In the genomic region with DNA sequence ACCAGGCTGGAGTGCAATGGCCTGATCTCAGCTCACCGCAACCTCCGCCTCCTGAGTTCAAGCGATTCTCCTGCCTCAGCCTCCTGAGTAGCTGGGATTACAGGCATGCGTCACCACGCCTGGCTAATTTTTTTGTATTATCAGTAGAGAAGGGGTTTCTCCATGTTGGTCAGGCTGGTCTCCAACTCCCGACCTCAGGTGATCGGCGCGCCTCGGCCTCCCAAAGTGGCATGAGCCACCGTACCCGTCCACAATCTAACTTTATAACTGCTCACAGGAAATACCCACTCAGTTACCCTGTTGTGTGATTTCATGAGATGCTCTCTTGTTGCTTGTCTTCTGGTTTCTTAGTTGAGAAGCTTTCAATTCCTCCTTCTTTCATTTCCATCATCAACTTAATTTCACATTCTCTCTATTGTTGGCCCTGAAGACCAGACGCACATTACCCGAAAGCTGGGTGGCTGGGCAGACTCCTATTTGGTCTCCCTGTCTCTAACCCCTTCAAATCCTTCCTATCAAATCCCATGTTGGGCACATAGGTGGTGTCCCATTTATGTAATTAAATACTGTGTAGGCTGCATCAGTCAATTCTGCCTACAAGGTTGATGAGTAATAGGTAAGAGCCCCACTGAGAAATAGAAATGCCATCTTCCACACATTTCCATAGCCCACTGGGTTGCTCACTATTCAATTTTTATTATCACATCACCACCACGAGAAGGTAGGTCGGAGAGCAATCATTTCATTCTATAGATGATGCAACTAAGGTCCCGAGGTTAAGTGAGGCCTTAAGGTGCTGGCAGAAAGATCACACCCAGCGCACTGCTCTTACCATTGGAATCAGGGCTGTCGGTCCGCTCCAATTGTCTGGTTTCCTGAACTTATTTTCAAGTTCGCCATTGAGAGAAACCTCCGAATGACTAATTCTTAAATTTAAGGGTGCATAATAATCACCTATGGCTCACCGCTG, we compare ENCODE assay signal across 8 cellular contexts. TPM values are rescaled to one million over a fixed set of nuclear protein-coding genes. Genes with fewer than 3 reads are reported as not detected.
DNase-seq lines count a peak whose midpoint lies in the region; ATAC-seq and TF ChIP-seq lines count a peak whose summit lies in the region.

No MANE protein-coding gene starts in this region.

- no peaks in the 10 kb centered on the region for H3K27me3 Mint-ChIP-seq in activated CD4-positive, alpha-beta memory T cell treated with anti-CD3 and anti-CD28 coated beads, Interleukin-2, amount 10 ng/mL, durations not matched to agents 7 days and 5 days

- no peak for ATAC-seq in GM19452 (IDR thresholded peaks at IDR 0.05; ENCODE audit: unreplicated experiment)

- H3K9me3 Mint-ChIP-seq in activated CD4-positive, alpha-beta memory T cell treated with anti-CD3 and anti-CD28 coated beads, Interleukin-2, amount 10 ng/mL, durations not matched to agents 7 days and 5 days: no peaks in the 10 kb centered on the region

- TF ChIP-seq CTCF in fibroblast of mammary gland (conservative IDR thresholded peaks at IDR 0.05; ENCODE audit: control insufficient read depth, insufficient read depth, low read depth, low read length) (no peak), retinal pigment epithelial cell (conservative IDR thresholded peaks at IDR 0.05; ENCODE audit: low read depth, low read length) (no peak)

- H3K36me3 Mint-ChIP-seq in activated CD4-positive, alpha-beta memory T cell treated with anti-CD3 and anti-CD28 coated beads, Interleukin-2, amount 10 ng/mL, durations not matched to agents 7 days and 5 days (ENCODE audit: low read depth): peaks cover 47% of the 10 kb centered on the region

- POLR2A ChIA-PET in activated CD4-positive, alpha-beta memory T cell treated with anti-CD3 and anti-CD28 coated beads, Interleukin-2, amount 10 ng/mL, durations not matched to agents 7 days and 5 days (lab: Charles Lee): interaction anchor here (0.6 to 5.1 kb wide), 14 partner anchors 11 to 352 kb away, joined by 3 to 62 read pairs (median 5); a partner anchor contains a TSS

- H3K4me3 ChIP-seq in fibroblast of mammary gland (ENCODE audit: control insufficient read depth, low read depth, low read length): peak overlapping the region; percentile 74
- H3K4me3 ChIP-seq in retinal pigment epithelial cell (ENCODE audit: low read length): peak overlapping the region; percentile 91

- CTCF ChIA-PET in activated CD4-positive, alpha-beta memory T cell treated with anti-CD3 and anti-CD28 coated beads, Interleukin-2, amount 10 ng/mL, durations not matched to agents 7 days and 5 days (lab: Charles Lee): interaction anchor here (1.2 to 2.3 kb wide), 6 partner anchors 10 to 86 kb away, joined by 3 to 7 read pairs (median 4); a partner anchor contains a TSS

- DNase-seq in activated CD4-positive, alpha-beta T cell treated with anti-CD3 and anti-CD28 coated beads for 4 hours: peak; percentile 20 to 23
- no peak for DNase-seq in activated CD4-positive, alpha-beta T cell treated with anti-CD3 and anti-CD28 coated beads, Interleukin-2, amount 50 U/mL, for 4 hours
- no peak for DNase-seq in activated CD4-positive, alpha-beta memory T cell treated with anti-CD3 and anti-CD28 coated beads, Interleukin-2, amount 10 ng/mL, durations not matched to agents 7 days and 5 days
- peak; percentile 41 for DNase-seq in fibroblast of mammary gland (ENCODE audit: low read depth)
- no peak for DNase-seq in retinal pigment epithelial cell (ENCODE audit: low read depth)
- DNase-seq in 8988T: no peak
- no peak for DNase-seq in KG1 (lab: John Stamatoyannopoulos, UW)

- H3K4me3 Mint-ChIP-seq in activated CD4-positive, alpha-beta memory T cell treated with anti-CD3 and anti-CD28 coated beads, Interleukin-2, amount 10 ng/mL, durations not matched to agents 7 days and 5 days: peak overlapping the region; percentile 84

- peaks cover 48% of the 10 kb centered on the region for H3K4me1 Mint-ChIP-seq in activated CD4-positive, alpha-beta memory T cell treated with anti-CD3 and anti-CD28 coated beads, Interleukin-2, amount 10 ng/mL, durations not matched to agents 7 days and 5 days

- peak overlapping the region; percentile 93 for H3K27ac Mint-ChIP-seq in activated CD4-positive, alpha-beta memory T cell treated with anti-CD3 and anti-CD28 coated beads, Interleukin-2, amount 10 ng/mL, durations not matched to agents 7 days and 5 days

RNA-seq across cellular contexts. Expression of a gene that starts 1.0 kb away (rescaled TPM):
- total RNA-seq in activated CD4-positive, alpha-beta memory T cell treated with anti-CD3 and anti-CD28 coated beads, Interleukin-2, amount 10 ng/mL, durations not matched to agents 7 days and 5 days: 1 to 10 TPM in 1 of 2 experiments, under 1 TPM in 1; 0.88 to 1.8 TPM

RNA-seq across cellular contexts. Expression of a gene that starts 13.3 kb away (rescaled TPM):
- total RNA-seq in activated CD4-positive, alpha-beta memory T cell treated with anti-CD3 and anti-CD28 coated beads, Interleukin-2, amount 10 ng/mL, durations not matched to agents 7 days and 5 days: 100 to 1,000 TPM; 139 to 142 TPM

RNA-seq across cellular contexts. Expression of a gene that starts 35.8 kb away (rescaled TPM):
- under 1 TPM; 0.18 to 0.25 TPM for total RNA-seq in activated CD4-positive, alpha-beta memory T cell treated with anti-CD3 and anti-CD28 coated beads, Interleukin-2, amount 10 ng/mL, durations not matched to agents 7 days and 5 days

Comparison
In these comparisons a context has a peak if more than half of its experiments do, and no peak if none do; other contexts are left out.
1. DNase-seq: peak in activated CD4-positive, alpha-beta T cell treated with anti-CD3 and anti-CD28 coated beads for 4 hours (2 of 2) and fibroblast of mammary gland (single experiment); none in activated CD4-positive, alpha-beta T cell treated with anti-CD3 and anti-CD28 coated beads, Interleukin-2, amount 50 U/mL, for 4 hours (0 of 2), activated CD4-positive, alpha-beta memory T cell treated with anti-CD3 and anti-CD28 coated beads, Interleukin-2, amount 10 ng/mL, durations not matched to agents 7 days and 5 days (single experiment), retinal pigment epithelial cell (single experiment), 8988T (single experiment) and KG1 (single experiment).